In genomic region chr18:26228562-26229260, GRCh38 we compare ENCODE assay signal across 2 cellular contexts.
TF ChIP-seq lines count a peak whose summit lies in the region.

No MANE protein-coding gene starts in this region.

TF ChIP-seq in H1, 55 proteins besides CTCF, POLR2A, EP300 and RAD21 (continued from another document):
- TF ChIP-seq SIN3A (conservative IDR thresholded peaks at IDR 0.05 in 1 of 2, IDR thresholded peaks at IDR 0.05 in 1 of 2; ENCODE audit: low read depth in 1 of 2, low read length in 2 of 2) (no peak), POU5F1 (IDR thresholded peaks at IDR 0.05; ENCODE audit: low read depth, low read length) (no peak), MAX (IDR thresholded peaks at IDR 0.05) (no peak), ASH2L (IDR thresholded peaks at IDR 0.05; ENCODE audit: low read length) (no peak)

TF ChIP-seq in HEK293T, 16 proteins besides CTCF, POLR2A, EP300 and RAD21 (continued from another document):
- TF ChIP-seq CTBP1 (IDR thresholded peaks at IDR 0.05; ENCODE audit: borderline replicate concordance) (no peak), FOXA1 (IDR thresholded peaks at IDR 0.05) (no peak), NFRKB (IDR thresholded peaks at IDR 0.05) (no peak), HDGF (IDR thresholded peaks at IDR 0.05; ENCODE audit: borderline replicate concordance) (no peak), TARDBP (IDR thresholded peaks at IDR 0.05) (no peak), ARNT (IDR thresholded peaks at IDR 0.05) (no peak), ZNF384 (IDR thresholded peaks at IDR 0.05) (no peak), FOXK2 (IDR thresholded peaks at IDR 0.05) (no peak), LEF1 (IDR thresholded peaks at IDR 0.05; ENCODE audit: borderline replicate concordance) (no peak), ELF4 (IDR thresholded peaks at IDR 0.05) (no peak), FOXM1 (IDR thresholded peaks at IDR 0.05; ENCODE audit: borderline replicate concordance) (no peak), SUZ12 (IDR thresholded peaks at IDR 0.05) (no peak)
- TF ChIP-seq, protein P1, sequence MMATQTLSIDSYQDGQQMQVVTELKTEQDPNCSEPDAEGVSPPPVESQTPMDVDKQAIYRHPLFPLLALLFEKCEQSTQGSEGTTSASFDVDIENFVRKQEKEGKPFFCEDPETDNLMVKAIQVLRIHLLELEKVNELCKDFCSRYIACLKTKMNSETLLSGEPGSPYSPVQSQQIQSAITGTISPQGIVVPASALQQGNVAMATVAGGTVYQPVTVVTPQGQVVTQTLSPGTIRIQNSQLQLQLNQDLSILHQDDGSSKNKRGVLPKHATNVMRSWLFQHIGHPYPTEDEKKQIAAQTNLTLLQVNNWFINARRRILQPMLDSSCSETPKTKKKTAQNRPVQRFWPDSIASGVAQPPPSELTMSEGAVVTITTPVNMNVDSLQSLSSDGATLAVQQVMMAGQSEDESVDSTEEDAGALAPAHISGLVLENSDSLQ (IDR thresholded peaks at IDR 0.05) = no peak
